In the genomic region with DNA sequence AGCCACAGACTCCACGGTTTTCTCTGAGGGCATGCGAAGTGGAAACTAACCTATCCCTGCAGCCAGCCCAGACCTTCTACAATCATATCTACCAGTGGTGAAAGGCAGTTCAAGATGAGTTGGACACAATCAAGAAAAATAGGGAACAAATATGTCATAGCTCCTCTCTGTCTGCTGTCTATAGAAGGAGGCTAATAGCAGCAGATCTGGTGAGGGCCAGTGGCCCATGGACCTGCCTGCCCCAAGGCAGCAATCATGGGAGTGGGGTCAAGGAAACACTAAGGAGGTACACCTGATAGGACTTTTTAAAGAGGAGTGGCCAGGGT, we compare ENCODE assay signal across 1 cellular context.
TF ChIP-seq lines count a peak whose summit lies in the region.

No MANE protein-coding gene starts in this region.

TF ChIP-seq in GM23338, 12 proteins besides CTCF, POLR2A, EP300 and RAD21 (continued from another document):
- no peak for TF ChIP-seq REST (IDR thresholded peaks at IDR 0.05; ENCODE audit: unreplicated experiment)
- TF ChIP-seq EZH2phosphoT487 (IDR thresholded peaks at IDR 0.05; ENCODE audit: unreplicated experiment) = no peak
